ENCODE assay signal across 9 cellular contexts in genomic region chr10:72010234-72010992, GRCh38. TPM values are rescaled to one million over a fixed set of nuclear protein-coding genes. Genes with fewer than 3 reads are reported as not detected.
DNase-seq lines count a peak whose midpoint lies in the region; ATAC-seq, FAIRE-seq and TF ChIP-seq lines count a peak whose summit lies in the region.
"Had no signal": no experiment of that assay in that cellular context is flagged by ENCODE, and none has a peak within 500 bp of the region (broad histone marks: within the 10 kb centered on the region; RNA-seq: fewer than 3 reads in every experiment).

No MANE protein-coding gene starts in this region.

- no peak for FAIRE-seq in GM12878 (lab: Jason Lieb, UNC)

- no peak for TF ChIP-seq CTCF in GM12878 (IDR thresholded peaks at IDR 0.05 in 2 of 3, conservative IDR thresholded peaks at IDR 0.05 in 1 of 3; ENCODE audit: control insufficient read depth in 2 of 3, extremely low read depth in 1 of 3, insufficient read depth in 1 of 3, low read depth in 3 of 3, low read length in 3 of 3)

- no peak overlapping the region for H3K9ac ChIP-seq in GM12878 (ENCODE audit: control insufficient read depth, insufficient read depth, low read length)

- H3K4me3 ChIP-seq in ACC112 (ENCODE audit: low read depth, low read length) = no peak overlapping the region
- no peak overlapping the region for H3K4me3 ChIP-seq in GM12878
- no peak overlapping the region for H3K4me3 ChIP-seq in right cardiac atrium (ENCODE audit: low read length)

- H3K4me1 ChIP-seq in ACC112 (ENCODE audit: control insufficient read depth, insufficient read depth, low read length, unreplicated experiment) = peaks cover 26% of the 10 kb centered on the region
- no peaks in the 10 kb centered on the region for H3K4me1 ChIP-seq in GM12878 (ENCODE audit: control insufficient read depth, insufficient read depth, low read length)
- peaks cover 38% of the 10 kb centered on the region for H3K4me1 ChIP-seq in right cardiac atrium (ENCODE audit: control insufficient read depth, insufficient read depth, low read length)

- peak overlapping the region; percentile 44 for H2AFZ ChIP-seq in ACC112 (ENCODE audit: low read length, unreplicated experiment)
- H2AFZ ChIP-seq in GM12878 (ENCODE audit: control insufficient read depth, low read depth, low read length) = no peak overlapping the region

- in situ Hi-C loops in GM12878 (cut with MboI) = no loop called here

- no peak for TF ChIP-seq POLR2A in GM12878 (IDR thresholded peaks at IDR 0.05; ENCODE audit: low read depth, low read length)

- no peak for ATAC-seq in GM12878
- no peak for ATAC-seq in right cardiac atrium
- ATAC-seq in sciatic nerve = peak; percentile 29
- no peak for ATAC-seq in HG03521 (IDR thresholded peaks at IDR 0.05; ENCODE audit: unreplicated experiment)

- DNase-seq in GM12878 (ENCODE audit: low read depth, low spot score) = no peak
- DNase-seq in right cardiac atrium = peak in 1 of 3 donors; percentile 56
- DNase-seq in sciatic nerve (ENCODE audit: low spot score) = no peak
- no peak for DNase-seq in SW 1271 (lab: John Stamatoyannopoulos, UW)
- DNase-seq in retina = no peak
- no peak for DNase-seq in dermis blood vessel endothelial cell
- DNase-seq: NCI-H1417 treated with DMSO at 0.1 percent for 48 hours had no signal

- no peaks in the 10 kb centered on the region for H3K27me3 ChIP-seq in ACC112 (ENCODE audit: insufficient read depth, low read length)
- H3K27me3 ChIP-seq in GM12878 (replicated peaks in 1 of 2; ENCODE audit: control insufficient read depth in 2 of 2, insufficient read depth in 2 of 2, low read length in 1 of 2) = no peaks in the 10 kb centered on the region
- H3K27me3 ChIP-seq in right cardiac atrium (ENCODE audit: control insufficient read depth, insufficient read depth) = no peaks in the 10 kb centered on the region

- H3K4me2 ChIP-seq in GM12878 (ENCODE audit: control insufficient read depth, insufficient read depth) = no peak overlapping the region

- no peaks in the 10 kb centered on the region for H4K20me1 ChIP-seq in GM12878 (ENCODE audit: control insufficient read depth, insufficient read depth)

- H3K27ac ChIP-seq in ACC112 (ENCODE audit: low read depth, low read length) = peak overlapping the region; percentile 91
- no peak overlapping the region for H3K27ac ChIP-seq in GM12878 (ENCODE audit: control insufficient read depth, insufficient read depth)
- H3K27ac ChIP-seq in right cardiac atrium (ENCODE audit: low read length) = peak overlapping the region; percentile 90

- intact Hi-C loops in GM12878 (cut with micrococcal nuclease; ENCODE audit: unreplicated experiment) = no loop called here
- intact Hi-C loops in right cardiac atrium (cut with DNase I) = no loop called here
- intact Hi-C loops in sciatic nerve (cut with DNase I) = no loop called here

- TF ChIP-seq RAD21 in GM12878 (IDR thresholded peaks at IDR 0.05; ENCODE audit: insufficient read depth, low read depth, low read length) = no peak

- BruUV-seq in GM12878 (replicated peaks; lab: Mats Ljungman, UMichigan) = TSS peak; percentile 38

- H3K9me3 ChIP-seq in GM12878 (replicated peaks; ENCODE audit: control insufficient read depth, insufficient read depth, low read length) (no peaks in the 10 kb centered on the region), right cardiac atrium (ENCODE audit: control insufficient read depth, low read length) (no peaks in the 10 kb centered on the region)

- CTCF ChIA-PET in GM12878 (lab: Yijun Ruan, JAX) = interaction anchor here (0.8 kb wide), 1 partner anchor 38 kb away, joined by 3 read pairs; no protein-coding TSS in a partner anchor

- 50% methylated on average over 7 of the region's 7 CpGs for WGBS in GM12878 (ENCODE audit: insufficient coverage, insufficient replicate concordance, low lambda C conversion rate, missing lambda C conversion rate)
- WGBS in right cardiac atrium = 61% methylated on average over 7 of the region's 7 CpGs

- H3K36me3 ChIP-seq in ACC112 (ENCODE audit: insufficient read depth, low read length) (peaks cover 10% of the 10 kb centered on the region; the same call in 1 of the 2 replicates), GM12878 (ENCODE audit: control insufficient read depth in 2 of 2, insufficient read depth in 2 of 2, low read length in 1 of 2) (no peaks in the 10 kb centered on the region; a peak in 1 of 4 replicates)

- RAD21 ChIA-PET in GM12878 (lab: Charles Lee; ENCODE audit: unreplicated experiment) = no interaction called here

- POLR2A ChIA-PET in GM12878 (lab: Charles Lee) = interaction anchor here (0.5 kb wide), 1 partner anchor 114 kb away, joined by 6 read pairs; no protein-coding TSS in a partner anchor

- TF ChIP-seq EP300 in GM12878 (IDR thresholded peaks at IDR 0.05; ENCODE audit: borderline replicate concordance in 1 of 2, control insufficient read depth in 1 of 2, low read depth in 2 of 2, low read length in 2 of 2) = no peak

- SMC1A ChIA-PET in GM12878 (lab: Charles Lee; ENCODE audit: uncharacterized antibody, unreplicated experiment) = interaction anchor here (0.6 kb wide), 1 partner anchor 511 kb away, joined by 4 read pairs; no protein-coding TSS in a partner anchor

- H3K79me2 ChIP-seq in ACC112 (ENCODE audit: control insufficient read depth, insufficient read depth, low read length, unreplicated experiment) = peaks cover 4% of the 10 kb centered on the region
- no peaks in the 10 kb centered on the region for H3K79me2 ChIP-seq in GM12878 (ENCODE audit: control insufficient read depth, insufficient read depth, low read length)

TF ChIP-seq in GM12878, 131 proteins besides CTCF, POLR2A, EP300 and RAD21 (continues in another document):
- no peak for TF ChIP-seq STAT3 (IDR thresholded peaks at IDR 0.05; ENCODE audit: low read depth, low read length)
- TF ChIP-seq RB1 (IDR thresholded peaks at IDR 0.05; ENCODE audit: borderline replicate concordance) = no peak
- TF ChIP-seq E2F8 (IDR thresholded peaks at IDR 0.05; ENCODE audit: low read depth, partially characterized antibody) = no peak
- no peak for TF ChIP-seq JUND (IDR thresholded peaks at IDR 0.05; ENCODE audit: low read depth, low read length)
- TF ChIP-seq CEBPB (IDR thresholded peaks at IDR 0.05; ENCODE audit: borderline replicate concordance in 1 of 2, low read depth in 2 of 2, low read length in 2 of 2) = no peak
- no peak for TF ChIP-seq FOXK2 (IDR thresholded peaks at IDR 0.05)
- TF ChIP-seq RCOR1 (conservative IDR thresholded peaks at IDR 0.05; ENCODE audit: low read depth, low read length) = no peak
- no peak for TF ChIP-seq PAX8 (IDR thresholded peaks at IDR 0.05)
- TF ChIP-seq CHD1 (IDR thresholded peaks at IDR 0.05; ENCODE audit: low read depth, low read length) = no peak

RNA-seq across cellular contexts. Expression of gene CHST3, which starts 46.2 kb away (rescaled TPM):
- 0.81 and 1.5 TPM in 2 replicates for total RNA-seq in GM12878 (2013; cell fraction: nucleolus; rRNA removed)
- 0.11 and 0.16 TPM in 2 replicates for total RNA-seq in GM12878 (2014; rRNA removed)
- total RNA-seq in GM12878 (2014; rRNA removed; fragmentation: Illumina TruSeq; extraction: Trizol) = 0.04 and 0.05 TPM in 2 replicates
- total RNA-seq in GM12878 (2021) = 0.13 and 0.15 TPM in 2 replicates
- 0.03 TPM for polyA plus RNA-seq in GM12878 (2011; ENCODE audit: low read depth)
- polyA plus RNA-seq in GM12878 (2011; rRNA removed) = 0.36 and 0.50 TPM in 2 replicates
- polyA plus RNA-seq in GM12878 (2011; cell fraction: cytosol; rRNA removed) = 0.50 and 0.57 TPM in 2 replicates
- polyA plus RNA-seq in GM12878 (2011; cell fraction: nucleus; rRNA removed) = 0.53 and 0.60 TPM in 2 replicates
- polyA plus RNA-seq in GM12878 (2012) = 0.03 and 0.04 TPM in 2 replicates
- 0.03 TPM in 1 of 2 replicates, not detected in the other for polyA plus RNA-seq in GM12878 (2014; fragmentation: Illumina TruSeq; extraction: Trizol)
- under 1 TPM in 1 of 2 experiments, not detected in 1; 0.04 TPM for polyA plus RNA-seq in GM12878 (2014; fragmentation: Nextera tagmentation; extraction: Ambion mirVana)
- 0.06 TPM in 2 replicates for polyA plus RNA-seq in GM12878 (2014; rRNA removed)
- under 1 TPM in 1 of 2 experiments, not detected in 1; 0.04 TPM for polyA plus RNA-seq in GM12878 (2016; fragmentation: Nextera tagmentation; extraction: Ambion mirVana)
- polyA minus RNA-seq in GM12878 (2011; rRNA and poly(A)+ RNA removed) = 0.98 and 1.1 TPM in 2 replicates
- 0.27 and 0.42 TPM in 2 replicates for polyA minus RNA-seq in GM12878 (2011; cell fraction: cytosol; rRNA and poly(A)+ RNA removed)
- polyA minus RNA-seq in GM12878 (2011; cell fraction: nucleus; rRNA and poly(A)+ RNA removed) = 0.36 and 0.48 TPM in 2 replicates
- 10 to 100 TPM; 19.8 to 37.0 (median 23.3) TPM for total RNA-seq in right cardiac atrium
- 14.9 TPM for polyA plus RNA-seq in right cardiac atrium
- 36.5 TPM for total RNA-seq in sciatic nerve
- 7.0 TPM in 2 replicates for total RNA-seq in dermis blood vessel endothelial cell
